ENCODE assay signal across 6 cellular contexts in genomic region chr19:46660601-46661019, GRCh38. TPM values are rescaled to one million over a fixed set of nuclear protein-coding genes. Genes with fewer than 3 reads are reported as not detected.
A peak's percentile ranks its signal among the peaks of the same experiment; 100 is the strongest.
DNase-seq lines count a peak whose midpoint lies in the region; ATAC-seq and TF ChIP-seq lines count a peak whose summit lies in the region.

No MANE protein-coding gene starts in this region.

- H3K27ac ChIP-seq in CD4-positive, CD25-positive, alpha-beta regulatory T cell (ENCODE audit: insufficient read depth, low read length, poor library complexity, severe bottlenecking): peak overlapping the region; percentile 33
- peak overlapping the region; percentile 82 for H3K27ac ChIP-seq in left ventricle myocardium inferior (replicated peaks)

- no peak for TF ChIP-seq POLR2A in NB4 (IDR thresholded peaks at IDR 0.05; ENCODE audit: extremely low read depth, insufficient read length)

- H3K9me3 ChIP-seq in CD4-positive, CD25-positive, alpha-beta regulatory T cell (ENCODE audit: control insufficient read depth in 2 of 2, low read length in 2 of 2): no peaks in the 10 kb centered on the region
- H3K9me3 ChIP-seq in left ventricle myocardium inferior (replicated peaks): no peaks in the 10 kb centered on the region

- H3K4me3 ChIP-seq in CD4-positive, CD25-positive, alpha-beta regulatory T cell (ENCODE audit: low read depth, low read length): no peak overlapping the region
- H3K4me3 ChIP-seq in NB4 (ENCODE audit: low read depth, low read length): peak overlapping the region; percentile 18
- H3K4me3 ChIP-seq in left ventricle myocardium inferior: peak overlapping the region; percentile 81

- H3K36me3 Mint-ChIP-seq in CD4-positive, CD25-positive, alpha-beta regulatory T cell: no peaks in the 10 kb centered on the region
- H3K36me3 Mint-ChIP-seq in type B pancreatic cell: peaks cover 4% of the 10 kb centered on the region

- no peaks in the 10 kb centered on the region for H3K36me3 ChIP-seq in CD4-positive, CD25-positive, alpha-beta regulatory T cell (ENCODE audit: control insufficient read depth, insufficient read depth, low read length)
- H3K36me3 ChIP-seq in left ventricle myocardium inferior: no peaks in the 10 kb centered on the region

- ATAC-seq in CD4-positive, CD25-positive, alpha-beta regulatory T cell (ENCODE audit: low read depth in 2 of 2): no peak

- H3K9me3 Mint-ChIP-seq in CD4-positive, CD25-positive, alpha-beta regulatory T cell: no peaks in the 10 kb centered on the region
- H3K9me3 Mint-ChIP-seq in type B pancreatic cell: no peaks in the 10 kb centered on the region

- intact Hi-C loops in left ventricle myocardium inferior (cut with micrococcal nuclease): no loop called here

- peaks cover 36% of the 10 kb centered on the region for H3K27me3 Mint-ChIP-seq in CD4-positive, CD25-positive, alpha-beta regulatory T cell
- H3K27me3 Mint-ChIP-seq in type B pancreatic cell: peaks cover 28% of the 10 kb centered on the region

- peak overlapping the region in 2 of 4 donors; percentile 24 to 64 for H3K4me3 Mint-ChIP-seq in CD4-positive, CD25-positive, alpha-beta regulatory T cell
- peak overlapping the region; percentile 95 for H3K4me3 Mint-ChIP-seq in type B pancreatic cell

- peaks cover 30% of the 10 kb centered on the region for H3K4me1 ChIP-seq in CD4-positive, CD25-positive, alpha-beta regulatory T cell (ENCODE audit: control insufficient read depth, insufficient read depth, low read length, poor library complexity, severe bottlenecking)
- peaks cover 34% of the 10 kb centered on the region for H3K4me1 ChIP-seq in left ventricle myocardium inferior

- TF ChIP-seq CTCF in NB4 (IDR thresholded peaks at IDR 0.05; ENCODE audit: low read depth, low read length): no peak
- no peak for TF ChIP-seq CTCF in left ventricle myocardium inferior (IDR thresholded peaks at IDR 0.05; ENCODE audit: borderline replicate concordance)
- TF ChIP-seq CTCF in type B pancreatic cell (conservative IDR thresholded peaks at IDR 0.05): no peak

- peaks cover 5 to 28% (median 8%) of the 10 kb centered on the region in 4 donors for H3K4me1 Mint-ChIP-seq in CD4-positive, CD25-positive, alpha-beta regulatory T cell
- H3K4me1 Mint-ChIP-seq in type B pancreatic cell (ENCODE audit: unreplicated experiment): peaks cover 19% of the 10 kb centered on the region

- peak in 1 of 3 donors; percentile 25 for DNase-seq in CD4-positive, CD25-positive, alpha-beta regulatory T cell
- DNase-seq in NB4 (ENCODE audit: low read depth) (no peak), left ventricle myocardium inferior (peak; percentile 46), type B pancreatic cell (ENCODE audit: extremely low spot score, unreplicated experiment) (peak; percentile 77), SW480 (ENCODE audit: low spot score) (no peak), KG1 (lab: John Stamatoyannopoulos, UW) (no peak)

- H3K27me3 ChIP-seq in CD4-positive, CD25-positive, alpha-beta regulatory T cell (ENCODE audit: control insufficient read depth, insufficient read depth, low read length): peaks cover 12% of the 10 kb centered on the region
- peaks cover 22% of the 10 kb centered on the region for H3K27me3 ChIP-seq in left ventricle myocardium inferior (ENCODE audit: low read depth)

- H3K27ac Mint-ChIP-seq in CD4-positive, CD25-positive, alpha-beta regulatory T cell: peak overlapping the region in 1 of 3 donors; percentile 80
- H3K27ac Mint-ChIP-seq in type B pancreatic cell: no peak overlapping the region

RNA-seq across cellular contexts. Expression of gene DACT3, which starts 0.4 kb away (rescaled TPM):
- not detected for total RNA-seq in CD4-positive, CD25-positive, alpha-beta regulatory T cell
- polyA plus RNA-seq in CD4-positive, CD25-positive, alpha-beta regulatory T cell: not detected
- total RNA-seq in left ventricle myocardium inferior (18.3 TPM), type B pancreatic cell (ENCODE audit: low replicate concordance) (1.3 and 24.5 TPM in 2 replicates)

RNA-seq across cellular contexts. Expression of gene GNG8, which starts 24.6 kb away (rescaled TPM):
- not detected for total RNA-seq in CD4-positive, CD25-positive, alpha-beta regulatory T cell
- polyA plus RNA-seq in CD4-positive, CD25-positive, alpha-beta regulatory T cell: 10 to 100 TPM in 1 of 4 donors, 1 to 10 TPM in 2, not detected in 1; 6.8 to 15.7 (median 8.6) TPM
- total RNA-seq in left ventricle myocardium inferior (not detected), type B pancreatic cell (ENCODE audit: low replicate concordance) (2.4 TPM in 1 of 2 replicates, not detected in the other)

RNA-seq across cellular contexts. Expression of gene PTGIR, which starts 35.7 kb away (rescaled TPM):
- total RNA-seq in CD4-positive, CD25-positive, alpha-beta regulatory T cell: 8.6 TPM
- 10 to 100 TPM in 2 of 4 donors, 1 to 10 TPM in 1, under 1 TPM in 1; 0.31 to 16.8 (median 10.1) TPM for polyA plus RNA-seq in CD4-positive, CD25-positive, alpha-beta regulatory T cell
- 3.7 TPM for total RNA-seq in left ventricle myocardium inferior
- 0.46 TPM in 1 of 2 replicates, not detected in the other for total RNA-seq in type B pancreatic cell (ENCODE audit: low replicate concordance)

RNA-seq across cellular contexts. Expression of gene PRKD2, which starts 56.3 kb away (rescaled TPM):
- total RNA-seq in CD4-positive, CD25-positive, alpha-beta regulatory T cell: 171 TPM
- polyA plus RNA-seq in CD4-positive, CD25-positive, alpha-beta regulatory T cell: 10 to 100 TPM; 37.0 to 54.5 (median 44.7) TPM
- 7.9 TPM for total RNA-seq in left ventricle myocardium inferior
- 56.8 and 70.8 TPM in 2 replicates for total RNA-seq in type B pancreatic cell (ENCODE audit: low replicate concordance)

RNA-seq across cellular contexts. Expression of gene CALM3, which starts 59.5 kb away (rescaled TPM):
- total RNA-seq in CD4-positive, CD25-positive, alpha-beta regulatory T cell: 286 TPM
- 100 to 1,000 TPM; 207 to 361 (median 286) TPM for polyA plus RNA-seq in CD4-positive, CD25-positive, alpha-beta regulatory T cell
- total RNA-seq in left ventricle myocardium inferior (294 TPM), type B pancreatic cell (ENCODE audit: low replicate concordance) (315 and 335 TPM in 2 replicates)

Comparison
In these comparisons a context has a peak if more than half of its experiments do, and no peak if none do; other contexts are left out.
1. DNase-seq: peak in left ventricle myocardium inferior (single experiment) and type B pancreatic cell (single experiment); none in NB4 (single experiment), SW480 (single experiment) and KG1 (single experiment).